ENCODE assay signal across 1 cellular context in the genomic region with DNA sequence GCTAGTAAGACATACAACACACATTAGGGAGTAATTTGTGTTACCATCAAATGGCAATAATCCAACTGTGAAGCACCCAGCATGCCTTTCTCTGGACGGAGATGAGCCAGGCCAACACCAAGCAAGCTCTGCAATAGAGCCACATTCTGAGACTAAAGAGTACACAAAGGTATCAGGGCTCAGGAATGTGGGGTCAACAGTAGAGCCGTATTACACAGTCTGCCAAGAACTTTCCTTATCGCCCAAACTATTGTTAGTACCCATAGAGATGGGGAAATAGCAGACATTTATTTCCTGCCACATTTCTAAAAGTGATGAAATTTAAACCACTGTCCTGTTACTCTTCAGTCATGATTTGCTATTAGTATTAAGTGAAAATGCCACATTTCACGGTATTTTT.
TF ChIP-seq lines count a peak whose summit lies in the region.

No MANE protein-coding gene starts in this region.

TF ChIP-seq in HepG2, 621 proteins besides CTCF, POLR2A, EP300 and RAD21 (continued from another document and continues in another):
- TF ChIP-seq, protein P1, sequence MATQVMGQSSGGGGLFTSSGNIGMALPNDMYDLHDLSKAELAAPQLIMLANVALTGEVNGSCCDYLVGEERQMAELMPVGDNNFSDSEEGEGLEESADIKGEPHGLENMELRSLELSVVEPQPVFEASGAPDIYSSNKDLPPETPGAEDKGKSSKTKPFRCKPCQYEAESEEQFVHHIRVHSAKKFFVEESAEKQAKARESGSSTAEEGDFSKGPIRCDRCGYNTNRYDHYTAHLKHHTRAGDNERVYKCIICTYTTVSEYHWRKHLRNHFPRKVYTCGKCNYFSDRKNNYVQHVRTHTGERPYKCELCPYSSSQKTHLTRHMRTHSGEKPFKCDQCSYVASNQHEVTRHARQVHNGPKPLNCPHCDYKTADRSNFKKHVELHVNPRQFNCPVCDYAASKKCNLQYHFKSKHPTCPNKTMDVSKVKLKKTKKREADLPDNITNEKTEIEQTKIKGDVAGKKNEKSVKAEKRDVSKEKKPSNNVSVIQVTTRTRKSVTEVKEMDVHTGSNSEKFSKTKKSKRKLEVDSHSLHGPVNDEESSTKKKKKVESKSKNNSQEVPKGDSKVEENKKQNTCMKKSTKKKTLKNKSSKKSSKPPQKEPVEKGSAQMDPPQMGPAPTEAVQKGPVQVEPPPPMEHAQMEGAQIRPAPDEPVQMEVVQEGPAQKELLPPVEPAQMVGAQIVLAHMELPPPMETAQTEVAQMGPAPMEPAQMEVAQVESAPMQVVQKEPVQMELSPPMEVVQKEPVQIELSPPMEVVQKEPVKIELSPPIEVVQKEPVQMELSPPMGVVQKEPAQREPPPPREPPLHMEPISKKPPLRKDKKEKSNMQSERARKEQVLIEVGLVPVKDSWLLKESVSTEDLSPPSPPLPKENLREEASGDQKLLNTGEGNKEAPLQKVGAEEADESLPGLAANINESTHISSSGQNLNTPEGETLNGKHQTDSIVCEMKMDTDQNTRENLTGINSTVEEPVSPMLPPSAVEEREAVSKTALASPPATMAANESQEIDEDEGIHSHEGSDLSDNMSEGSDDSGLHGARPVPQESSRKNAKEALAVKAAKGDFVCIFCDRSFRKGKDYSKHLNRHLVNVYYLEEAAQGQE (IDR thresholded peaks at IDR 0.05; ENCODE audit: borderline replicate concordance in 1 of 2, low read depth in 1 of 2, low read length in 2 of 2), result no peak
- TF ChIP-seq DPF2 (CRISPR knock-in tag; IDR thresholded peaks at IDR 0.05; ENCODE audit: borderline replicate concordance, low read depth) (no peak), SRF (IDR thresholded peaks at IDR 0.05; ENCODE audit: low read depth, low read length) (no peak), ZNF441 (CRISPR knock-in tag; IDR thresholded peaks at IDR 0.05; ENCODE audit: borderline replicate concordance) (no peak), POGZ (CRISPR knock-in tag; IDR thresholded peaks at IDR 0.05) (peak; percentile 53; the same call in 1 of the 2 replicates), RFXAP (CRISPR knock-in tag; IDR thresholded peaks at IDR 0.05; ENCODE audit: borderline replicate concordance) (no peak), ZMAT3 (CRISPR knock-in tag; conservative IDR thresholded peaks at IDR 0.05) (no peak), ARID2 (CRISPR knock-in tag; IDR thresholded peaks at IDR 0.05; ENCODE audit: borderline replicate concordance) (no peak), LCORL (IDR thresholded peaks at IDR 0.05) (0 out of 2 replicates have a peak, but pooled peaks have one; percentile 18), LCORL (CRISPR knock-in tag; IDR thresholded peaks at IDR 0.05) (no peak), ZBTB42 (CRISPR knock-in tag; IDR thresholded peaks at IDR 0.05) (no peak), REPIN1 (CRISPR knock-in tag; IDR thresholded peaks at IDR 0.05; ENCODE audit: borderline replicate concordance, low read depth) (peak; percentile 35; the same call in 1 of the 2 replicates), RBM39 (IDR thresholded peaks at IDR 0.05; ENCODE audit: low read depth, low read length, poor library complexity, severe bottlenecking) (no peak), IKZF4 (CRISPR knock-in tag; IDR thresholded peaks at IDR 0.05; ENCODE audit: borderline replicate concordance, low read depth, not compliant biosample characterization) (no peak), ZNF614 (CRISPR knock-in tag; IDR thresholded peaks at IDR 0.05; ENCODE audit: borderline replicate concordance) (peak; percentile 88; the same call in 1 of the 2 replicates), ZFP37 (CRISPR knock-in tag; IDR thresholded peaks at IDR 0.05; ENCODE audit: borderline replicate concordance) (no peak), TEAD2 (CRISPR knock-in tag; IDR thresholded peaks at IDR 0.05) (no peak), ZNF558 (CRISPR knock-in tag; IDR thresholded peaks at IDR 0.05; ENCODE audit: borderline replicate concordance) (no peak), KLF11 (CRISPR knock-in tag; IDR thresholded peaks at IDR 0.05) (no peak), MTF1 (CRISPR knock-in tag; IDR thresholded peaks at IDR 0.05) (no peak)
- TF ChIP-seq, protein P2, sequence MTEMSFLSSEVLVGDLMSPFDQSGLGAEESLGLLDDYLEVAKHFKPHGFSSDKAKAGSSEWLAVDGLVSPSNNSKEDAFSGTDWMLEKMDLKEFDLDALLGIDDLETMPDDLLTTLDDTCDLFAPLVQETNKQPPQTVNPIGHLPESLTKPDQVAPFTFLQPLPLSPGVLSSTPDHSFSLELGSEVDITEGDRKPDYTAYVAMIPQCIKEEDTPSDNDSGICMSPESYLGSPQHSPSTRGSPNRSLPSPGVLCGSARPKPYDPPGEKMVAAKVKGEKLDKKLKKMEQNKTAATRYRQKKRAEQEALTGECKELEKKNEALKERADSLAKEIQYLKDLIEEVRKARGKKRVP (CRISPR knock-in tag; IDR thresholded peaks at IDR 0.05), result no peak
- TF ChIP-seq, protein P3, sequence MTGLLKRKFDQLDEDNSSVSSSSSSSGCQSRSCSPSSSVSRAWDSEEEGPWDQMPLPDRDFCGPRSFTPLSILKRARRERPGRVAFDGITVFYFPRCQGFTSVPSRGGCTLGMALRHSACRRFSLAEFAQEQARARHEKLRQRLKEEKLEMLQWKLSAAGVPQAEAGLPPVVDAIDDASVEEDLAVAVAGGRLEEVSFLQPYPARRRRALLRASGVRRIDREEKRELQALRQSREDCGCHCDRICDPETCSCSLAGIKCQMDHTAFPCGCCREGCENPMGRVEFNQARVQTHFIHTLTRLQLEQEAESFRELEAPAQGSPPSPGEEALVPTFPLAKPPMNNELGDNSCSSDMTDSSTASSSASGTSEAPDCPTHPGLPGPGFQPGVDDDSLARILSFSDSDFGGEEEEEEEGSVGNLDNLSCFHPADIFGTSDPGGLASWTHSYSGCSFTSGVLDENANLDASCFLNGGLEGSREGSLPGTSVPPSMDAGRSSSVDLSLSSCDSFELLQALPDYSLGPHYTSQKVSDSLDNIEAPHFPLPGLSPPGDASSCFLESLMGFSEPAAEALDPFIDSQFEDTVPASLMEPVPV (CRISPR knock-in tag; IDR thresholded peaks at IDR 0.05), result no peak
- TF ChIP-seq, protein P4, sequence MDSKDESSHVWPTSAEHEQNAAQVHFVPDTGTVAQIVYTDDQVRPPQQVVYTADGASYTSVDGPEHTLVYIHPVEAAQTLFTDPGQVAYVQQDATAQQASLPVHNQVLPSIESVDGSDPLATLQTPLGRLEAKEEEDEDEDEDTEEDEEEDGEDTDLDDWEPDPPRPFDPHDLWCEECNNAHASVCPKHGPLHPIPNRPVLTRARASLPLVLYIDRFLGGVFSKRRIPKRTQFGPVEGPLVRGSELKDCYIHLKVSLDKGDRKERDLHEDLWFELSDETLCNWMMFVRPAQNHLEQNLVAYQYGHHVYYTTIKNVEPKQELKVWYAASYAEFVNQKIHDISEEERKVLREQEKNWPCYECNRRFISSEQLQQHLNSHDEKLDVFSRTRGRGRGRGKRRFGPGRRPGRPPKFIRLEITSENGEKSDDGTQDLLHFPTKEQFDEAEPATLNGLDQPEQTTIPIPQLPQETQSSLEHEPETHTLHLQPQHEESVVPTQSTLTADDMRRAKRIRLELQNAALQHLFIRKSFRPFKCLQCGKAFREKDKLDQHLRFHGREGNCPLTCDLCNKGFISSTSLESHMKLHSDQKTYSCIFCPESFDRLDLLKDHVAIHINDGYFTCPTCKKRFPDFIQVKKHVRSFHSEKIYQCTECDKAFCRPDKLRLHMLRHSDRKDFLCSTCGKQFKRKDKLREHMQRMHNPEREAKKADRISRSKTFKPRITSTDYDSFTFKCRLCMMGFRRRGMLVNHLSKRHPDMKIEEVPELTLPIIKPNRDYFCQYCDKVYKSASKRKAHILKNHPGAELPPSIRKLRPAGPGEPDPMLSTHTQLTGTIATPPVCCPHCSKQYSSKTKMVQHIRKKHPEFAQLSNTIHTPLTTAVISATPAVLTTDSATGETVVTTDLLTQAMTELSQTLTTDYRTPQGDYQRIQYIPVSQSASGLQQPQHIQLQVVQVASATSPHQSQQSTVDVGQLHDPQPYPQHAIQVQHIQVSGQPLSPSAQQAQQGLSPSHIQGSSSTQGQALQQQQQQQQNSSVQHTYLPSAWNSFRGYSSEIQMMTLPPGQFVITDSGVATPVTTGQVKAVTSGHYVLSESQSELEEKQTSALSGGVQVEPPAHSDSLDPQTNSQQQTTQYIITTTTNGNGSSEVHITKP (CRISPR knock-in tag; IDR thresholded peaks at IDR 0.05; ENCODE audit: low read depth), result no peak
- TF ChIP-seq, protein P5, sequence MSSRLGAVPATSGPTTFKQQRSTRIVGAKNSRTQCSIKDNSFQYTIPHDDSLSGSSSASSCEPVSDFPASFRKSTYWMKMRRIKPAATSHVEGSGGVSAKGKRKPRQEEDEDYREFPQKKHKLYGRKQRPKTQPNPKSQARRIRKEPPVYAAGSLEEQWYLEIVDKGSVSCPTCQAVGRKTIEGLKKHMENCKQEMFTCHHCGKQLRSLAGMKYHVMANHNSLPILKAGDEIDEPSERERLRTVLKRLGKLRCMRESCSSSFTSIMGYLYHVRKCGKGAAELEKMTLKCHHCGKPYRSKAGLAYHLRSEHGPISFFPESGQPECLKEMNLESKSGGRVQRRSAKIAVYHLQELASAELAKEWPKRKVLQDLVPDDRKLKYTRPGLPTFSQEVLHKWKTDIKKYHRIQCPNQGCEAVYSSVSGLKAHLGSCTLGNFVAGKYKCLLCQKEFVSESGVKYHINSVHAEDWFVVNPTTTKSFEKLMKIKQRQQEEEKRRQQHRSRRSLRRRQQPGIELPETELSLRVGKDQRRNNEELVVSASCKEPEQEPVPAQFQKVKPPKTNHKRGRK (CRISPR knock-in tag; IDR thresholded peaks at IDR 0.05), result no peak
- TF ChIP-seq, protein P6, sequence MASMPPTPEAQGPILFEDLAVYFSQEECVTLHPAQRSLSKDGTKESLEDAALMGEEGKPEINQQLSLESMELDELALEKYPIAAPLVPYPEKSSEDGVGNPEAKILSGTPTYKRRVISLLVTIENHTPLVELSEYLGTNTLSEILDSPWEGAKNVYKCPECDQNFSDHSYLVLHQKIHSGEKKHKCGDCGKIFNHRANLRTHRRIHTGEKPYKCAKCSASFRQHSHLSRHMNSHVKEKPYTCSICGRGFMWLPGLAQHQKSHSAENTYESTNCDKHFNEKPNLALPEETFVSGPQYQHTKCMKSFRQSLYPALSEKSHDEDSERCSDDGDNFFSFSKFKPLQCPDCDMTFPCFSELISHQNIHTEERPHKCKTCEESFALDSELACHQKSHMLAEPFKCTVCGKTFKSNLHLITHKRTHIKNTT (CRISPR knock-in tag; IDR thresholded peaks at IDR 0.05), result no peak
- TF ChIP-seq, protein P7, sequence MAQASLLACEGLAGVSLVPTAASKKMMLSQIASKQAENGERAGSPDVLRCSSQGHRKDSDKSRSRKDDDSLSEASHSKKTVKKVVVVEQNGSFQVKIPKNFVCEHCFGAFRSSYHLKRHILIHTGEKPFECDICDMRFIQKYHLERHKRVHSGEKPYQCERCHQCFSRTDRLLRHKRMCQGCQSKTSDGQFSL (CRISPR knock-in tag; IDR thresholded peaks at IDR 0.05), result no peak
- TF ChIP-seq, protein P8, sequence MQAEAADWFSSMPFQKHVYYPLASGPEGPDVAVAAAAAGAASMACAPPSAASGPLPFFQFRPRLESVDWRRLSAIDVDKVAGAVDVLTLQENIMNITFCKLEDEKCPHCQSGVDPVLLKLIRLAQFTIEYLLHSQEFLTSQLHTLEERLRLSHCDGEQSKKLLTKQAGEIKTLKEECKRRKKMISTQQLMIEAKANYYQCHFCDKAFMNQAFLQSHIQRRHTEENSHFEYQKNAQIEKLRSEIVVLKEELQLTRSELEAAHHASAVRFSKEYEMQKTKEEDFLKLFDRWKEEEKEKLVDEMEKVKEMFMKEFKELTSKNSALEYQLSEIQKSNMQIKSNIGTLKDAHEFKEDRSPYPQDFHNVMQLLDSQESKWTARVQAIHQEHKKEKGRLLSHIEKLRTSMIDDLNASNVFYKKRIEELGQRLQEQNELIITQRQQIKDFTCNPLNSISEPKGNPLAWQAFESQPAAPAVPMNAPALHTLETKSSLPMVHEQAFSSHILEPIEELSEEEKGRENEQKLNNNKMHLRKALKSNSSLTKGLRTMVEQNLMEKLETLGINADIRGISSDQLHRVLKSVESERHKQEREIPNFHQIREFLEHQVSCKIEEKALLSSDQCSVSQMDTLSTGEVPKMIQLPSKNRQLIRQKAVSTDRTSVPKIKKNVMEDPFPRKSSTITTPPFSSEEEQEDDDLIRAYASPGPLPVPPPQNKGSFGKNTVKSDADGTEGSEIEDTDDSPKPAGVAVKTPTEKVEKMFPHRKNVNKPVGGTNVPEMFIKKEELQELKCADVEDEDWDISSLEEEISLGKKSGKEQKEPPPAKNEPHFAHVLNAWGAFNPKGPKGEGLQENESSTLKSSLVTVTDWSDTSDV (CRISPR knock-in tag; IDR thresholded peaks at IDR 0.05), result no peak
- TF ChIP-seq, protein P9, sequence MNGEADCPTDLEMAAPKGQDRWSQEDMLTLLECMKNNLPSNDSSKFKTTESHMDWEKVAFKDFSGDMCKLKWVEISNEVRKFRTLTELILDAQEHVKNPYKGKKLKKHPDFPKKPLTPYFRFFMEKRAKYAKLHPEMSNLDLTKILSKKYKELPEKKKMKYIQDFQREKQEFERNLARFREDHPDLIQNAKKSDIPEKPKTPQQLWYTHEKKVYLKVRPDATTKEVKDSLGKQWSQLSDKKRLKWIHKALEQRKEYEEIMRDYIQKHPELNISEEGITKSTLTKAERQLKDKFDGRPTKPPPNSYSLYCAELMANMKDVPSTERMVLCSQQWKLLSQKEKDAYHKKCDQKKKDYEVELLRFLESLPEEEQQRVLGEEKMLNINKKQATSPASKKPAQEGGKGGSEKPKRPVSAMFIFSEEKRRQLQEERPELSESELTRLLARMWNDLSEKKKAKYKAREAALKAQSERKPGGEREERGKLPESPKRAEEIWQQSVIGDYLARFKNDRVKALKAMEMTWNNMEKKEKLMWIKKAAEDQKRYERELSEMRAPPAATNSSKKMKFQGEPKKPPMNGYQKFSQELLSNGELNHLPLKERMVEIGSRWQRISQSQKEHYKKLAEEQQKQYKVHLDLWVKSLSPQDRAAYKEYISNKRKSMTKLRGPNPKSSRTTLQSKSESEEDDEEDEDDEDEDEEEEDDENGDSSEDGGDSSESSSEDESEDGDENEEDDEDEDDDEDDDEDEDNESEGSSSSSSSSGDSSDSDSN (CRISPR knock-in tag; IDR thresholded peaks at IDR 0.05), result no peak
- TF ChIP-seq, protein P10, sequence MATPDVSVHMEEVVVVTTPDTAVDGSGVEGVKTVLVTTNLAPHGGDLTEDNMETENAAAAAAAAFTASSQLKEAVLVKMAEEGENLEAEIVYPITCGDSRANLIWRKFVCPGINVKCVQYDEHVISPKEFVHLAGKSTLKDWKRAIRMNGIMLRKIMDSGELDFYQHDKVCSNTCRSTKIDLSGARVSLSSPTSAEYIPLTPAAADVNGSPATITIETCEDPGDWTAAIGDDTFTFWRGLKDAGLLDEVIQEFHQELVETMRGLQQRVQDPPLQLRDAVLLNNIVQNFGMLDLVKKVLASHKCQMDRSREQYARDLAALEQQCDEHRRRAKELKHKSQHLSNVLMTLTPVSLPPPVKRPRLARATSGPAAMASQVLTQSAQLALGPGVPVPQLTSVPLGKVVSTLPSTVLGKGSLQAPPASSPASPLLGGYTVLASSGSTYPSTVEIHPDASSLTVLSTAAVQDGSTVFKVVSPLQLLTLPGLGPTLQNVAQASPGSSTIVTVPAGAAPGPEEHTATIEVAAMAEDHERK (CRISPR knock-in tag; IDR thresholded peaks at IDR 0.05; ENCODE audit: low read depth), result no peak
- TF ChIP-seq, protein P11, sequence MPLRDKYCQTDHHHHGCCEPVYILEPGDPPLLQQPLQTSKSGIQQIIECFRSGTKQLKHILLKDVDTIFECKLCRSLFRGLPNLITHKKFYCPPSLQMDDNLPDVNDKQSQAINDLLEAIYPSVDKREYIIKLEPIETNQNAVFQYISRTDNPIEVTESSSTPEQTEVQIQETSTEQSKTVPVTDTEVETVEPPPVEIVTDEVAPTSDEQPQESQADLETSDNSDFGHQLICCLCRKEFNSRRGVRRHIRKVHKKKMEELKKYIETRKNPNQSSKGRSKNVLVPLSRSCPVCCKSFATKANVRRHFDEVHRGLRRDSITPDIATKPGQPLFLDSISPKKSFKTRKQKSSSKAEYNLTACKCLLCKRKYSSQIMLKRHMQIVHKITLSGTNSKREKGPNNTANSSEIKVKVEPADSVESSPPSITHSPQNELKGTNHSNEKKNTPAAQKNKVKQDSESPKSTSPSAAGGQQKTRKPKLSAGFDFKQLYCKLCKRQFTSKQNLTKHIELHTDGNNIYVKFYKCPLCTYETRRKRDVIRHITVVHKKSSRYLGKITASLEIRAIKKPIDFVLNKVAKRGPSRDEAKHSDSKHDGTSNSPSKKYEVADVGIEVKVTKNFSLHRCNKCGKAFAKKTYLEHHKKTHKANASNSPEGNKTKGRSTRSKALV (CRISPR knock-in tag; IDR thresholded peaks at IDR 0.05), result no peak
